ENCODE assay signal across 24 cellular contexts in the genomic region with DNA sequence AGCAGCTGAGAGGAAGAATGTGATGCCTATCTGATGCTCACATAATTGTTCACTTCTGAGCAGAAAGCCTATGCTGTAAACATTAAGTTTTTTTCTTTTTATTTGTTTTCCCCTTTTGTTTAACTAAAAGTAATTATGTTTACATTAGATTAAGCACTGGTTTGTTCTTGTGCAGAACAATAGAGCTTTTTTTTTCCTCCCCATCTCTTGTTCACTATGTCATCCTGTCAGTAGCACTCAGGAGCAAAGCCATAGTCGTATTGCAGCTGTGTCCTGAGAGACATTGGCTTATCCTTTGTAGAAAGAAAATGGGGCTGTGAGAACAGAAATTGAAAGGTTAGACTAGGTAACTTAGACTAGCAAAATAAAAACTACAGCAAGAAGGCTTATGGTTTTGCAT.
DNase-seq lines count a peak whose midpoint lies in the region; TF ChIP-seq lines count a peak whose summit lies in the region.
"Had no signal": no experiment of that assay in that cellular context is flagged by ENCODE, and none has a peak within 500 bp of the region (broad histone marks: within the 10 kb centered on the region; RNA-seq: fewer than 3 reads in every experiment).

No MANE protein-coding gene starts in this region.

- WGBS in smooth muscle cell (ENCODE audit: low lambda C conversion rate), result 39% methylated on average over 1 of the region's 1 CpG
- WGBS in GM23248 (ENCODE audit: low coverage in 1 of 2, low lambda C conversion rate in 2 of 2, missing lambda C conversion rate in 2 of 2), 2 experiments, result 16 to 17% methylated on average over 1 of the region's 1 CpG

- H3K9me3 ChIP-seq in smooth muscle cell (replicated peaks; ENCODE audit: low read depth) (no peaks in the 10 kb centered on the region), GM23248 (ENCODE audit: low read depth) (no peaks in the 10 kb centered on the region)
- H3K9me3 ChIP-seq: BLaER1 treated with 17β-estradiol and CSF1 and Interleukin-3, amounts not matched to agents 10 nM and 100 nM; Caco-2 had no signal

- DNase-seq in NCI-H146 (lab: John Stamatoyannopoulos, UW) (peak; percentile 7), NCI-H146 treated with DMSO at 0.1 percent for 48 hours (lab: John Stamatoyannopoulos, UW; ENCODE audit: unreplicated experiment) (no peak), NCI-H748 treated with DMSO at 0.1 percent for 48 hours (lab: John Stamatoyannopoulos, UW) (peak; percentile 29), medulla oblongata (ENCODE audit: extremely low spot score) (peak; percentile 30), smooth muscle cell (lab: John Stamatoyannopoulos, UW; ENCODE audit: unreplicated experiment) (no peak), AG08395 (ENCODE audit: low spot score) (no peak), GM23248 (no peak), posterior cingulate gyrus (no peak)
- DNase-seq: ACHN; Caco-2; CD4-positive, alpha-beta memory T cell; DMS 273 treated with DMSO at 0.1 percent for 48 hours; KG1; NCI-H1092 treated with DMSO at 0.1 percent for 48 hours; NCI-H1436 treated with DMSO at 0.1 percent for 48 hours; NCI-H345; NCI-H526; NK-92 treated with Interleukin-12 subunit alpha and Interleukin-12 subunit beta, amount 100 ng/mL, for 24 hours; SHP77 treated with DMSO at 0.1 percent for 48 hours; SW 1271 had no signal

- intact Hi-C loops in posterior cingulate gyrus (cut with DNase I), result no loop called here

- H3F3A ChIP-seq in smooth muscle cell (ENCODE audit: low read depth), result no peaks in the 10 kb centered on the region
- H3F3A ChIP-seq in GM23248 (ENCODE audit: insufficient read depth), result no peaks in the 10 kb centered on the region

- H2AFZ ChIP-seq in smooth muscle cell (ENCODE audit: low read depth) (no peak overlapping the region), GM23248 (no peak overlapping the region)

- no peaks in the 10 kb centered on the region for H3K9me2 ChIP-seq in GM23248 (ENCODE audit: insufficient read depth)

- H4K20me1 ChIP-seq in smooth muscle cell (ENCODE audit: low read depth), result no peaks in the 10 kb centered on the region
- no peaks in the 10 kb centered on the region for H4K20me1 ChIP-seq in GM23248 (ENCODE audit: insufficient read depth)
- H4K20me1 ChIP-seq: BLaER1 treated with 17β-estradiol and CSF1 and Interleukin-3, amounts not matched to agents 10 nM and 100 nM had no signal

- no peaks in the 10 kb centered on the region for H3K36me3 ChIP-seq in smooth muscle cell (ENCODE audit: low read depth)
- H3K36me3 ChIP-seq in GM23248 (ENCODE audit: low read depth), result no peaks in the 10 kb centered on the region
- H3K36me3 ChIP-seq: BLaER1 treated with 17β-estradiol and CSF1 and Interleukin-3, amounts not matched to agents 10 nM and 100 nM had no signal

- H3K9ac ChIP-seq in smooth muscle cell (ENCODE audit: low read depth) (no peak overlapping the region), GM23248 (no peak overlapping the region)
- H3K9ac ChIP-seq: BLaER1 treated with 17β-estradiol and CSF1 and Interleukin-3, amounts not matched to agents 10 nM and 100 nM had no signal

- TF ChIP-seq CTCF in smooth muscle cell (IDR thresholded peaks at IDR 0.05; ENCODE audit: borderline replicate concordance, insufficient read depth, poor library complexity, severe bottlenecking), result no peak

- H3K79me2 ChIP-seq in smooth muscle cell (ENCODE audit: low read depth), result no peaks in the 10 kb centered on the region
- no peaks in the 10 kb centered on the region for H3K79me2 ChIP-seq in GM23248 (ENCODE audit: insufficient read depth)

- H3K4me1 ChIP-seq in smooth muscle cell (ENCODE audit: low read depth) (peaks cover 16% of the 10 kb centered on the region), GM23248 (ENCODE audit: insufficient read depth) (no peaks in the 10 kb centered on the region)
- H3K4me1 ChIP-seq: BLaER1 treated with 17β-estradiol and CSF1 and Interleukin-3, amounts not matched to agents 10 nM and 100 nM; Caco-2 had no signal

- in situ Hi-C loops in GM23248 (cut with MboI), result no loop called here

- H3K27ac ChIP-seq in smooth muscle cell (ENCODE audit: low read depth), result no peak overlapping the region
- no peak overlapping the region for H3K27ac ChIP-seq in GM23248
- H3K27ac ChIP-seq: 22Rv1; BLaER1 treated with 17β-estradiol and CSF1 and Interleukin-3, amounts not matched to agents 10 nM and 100 nM; RWPE1; SK-N-MC had no signal

- no peaks in the 10 kb centered on the region for H3K27me3 ChIP-seq in smooth muscle cell (ENCODE audit: low read depth)
- H3K27me3 ChIP-seq in GM23248 (replicated peaks; ENCODE audit: insufficient read depth), result no peaks in the 10 kb centered on the region
- H3K27me3 ChIP-seq: BLaER1 treated with 17β-estradiol and CSF1 and Interleukin-3, amounts not matched to agents 10 nM and 100 nM had no signal

- H3K4me3 ChIP-seq in smooth muscle cell, result no peak overlapping the region
- H3K4me3 ChIP-seq in GM23248, result no peak overlapping the region
- H3K4me3 ChIP-seq: BLaER1 treated with 17β-estradiol and CSF1 and Interleukin-3, amounts not matched to agents 10 nM and 100 nM; SK-N-MC had no signal

- H3K4me2 ChIP-seq in smooth muscle cell (peak overlapping the region; percentile 18), GM23248 (ENCODE audit: unreplicated experiment) (no peak overlapping the region)
- H3K4me2 ChIP-seq: BLaER1 treated with 17β-estradiol and CSF1 and Interleukin-3, amounts not matched to agents 10 nM and 100 nM had no signal

Comparison
In these comparisons a context has a peak if more than half of its experiments do, and no peak if none do; other contexts are left out.
1. DNase-seq: peak in NCI-H146 (single experiment), NCI-H748 treated with DMSO at 0.1 percent for 48 hours (single experiment) and medulla oblongata (single experiment); none in NCI-H146 treated with DMSO at 0.1 percent for 48 hours (single experiment), smooth muscle cell (single experiment), AG08395 (single experiment), GM23248 (single experiment) and posterior cingulate gyrus (0 of 10).